In genomic region chr13:27406178-27406939, GRCh38 we compare ENCODE assay signal across 8 cellular contexts. TPM values are rescaled to one million over a fixed set of nuclear protein-coding genes. Genes with fewer than 3 reads are reported as not detected.
DNase-seq lines count a peak whose midpoint lies in the region; ATAC-seq and TF ChIP-seq lines count a peak whose summit lies in the region.

No MANE protein-coding gene starts in this region.

- H3K27ac ChIP-seq in 22Rv1 (no peak overlapping the region), VCaP (no peak overlapping the region), fibroblast of lung (ENCODE audit: insufficient read depth, low read length) (no peak overlapping the region)

- no peaks in the 10 kb centered on the region for H4K20me1 ChIP-seq in fibroblast of lung (ENCODE audit: control insufficient read depth, extremely low read depth, insufficient read depth, low read length)

- H3K4me2 ChIP-seq in fibroblast of lung (ENCODE audit: extremely low read depth, insufficient read depth, low read length): no peak overlapping the region

- no peak overlapping the region for H3K4me3 ChIP-seq in fibroblast of lung (replicated peaks in 1 of 4; ENCODE audit: control extremely low read depth in 1 of 4, insufficient read depth in 1 of 4, low read depth in 3 of 4, low read length in 4 of 4)

- peaks cover 13% of the 10 kb centered on the region for H3K27me3 ChIP-seq in fibroblast of lung (ENCODE audit: control insufficient read depth, insufficient read depth, low read length)

- no peaks in the 10 kb centered on the region for H3K79me2 ChIP-seq in fibroblast of lung (ENCODE audit: control insufficient read depth, insufficient read depth, low read length)

- no peaks in the 10 kb centered on the region for H3K9me3 ChIP-seq in fibroblast of lung (ENCODE audit: control insufficient read depth, insufficient read depth, low read depth, low read length)

- H3K36me3 ChIP-seq in fibroblast of lung (ENCODE audit: control insufficient read depth, insufficient read depth, low read length): no peaks in the 10 kb centered on the region

- ATAC-seq in GM18909 (IDR thresholded peaks at IDR 0.05; ENCODE audit: poor library complexity, unreplicated experiment) (no peak), GM18873 (IDR thresholded peaks at IDR 0.05; ENCODE audit: low FRiP score, unreplicated experiment) (no peak)

- H3K9ac ChIP-seq in fibroblast of lung (ENCODE audit: insufficient read depth, low read length): no peak overlapping the region

- DNase-seq in DMS53 (lab: John Stamatoyannopoulos, UW): peak; percentile 82
- DNase-seq in NAMALWA (ENCODE audit: low spot score): peak; percentile 73
- peak; percentile 43 to 58 for DNase-seq in fibroblast of lung (ENCODE audit: low read depth in 2 of 2)
- DNase-seq in renal cortical epithelial cell (ENCODE audit: low read depth): peak; percentile 59

- H2AFZ ChIP-seq in fibroblast of lung (ENCODE audit: low read length): no peak overlapping the region

- TF ChIP-seq CTCF in 22Rv1 (IDR thresholded peaks at IDR 0.05) (peak; percentile 75), VCaP (conservative IDR thresholded peaks at IDR 0.05) (peak; percentile 79), fibroblast of lung (conservative IDR thresholded peaks at IDR 0.05 in 1 of 2, IDR thresholded peaks at IDR 0.05 in 1 of 2; ENCODE audit: low read depth in 1 of 2, low read length in 2 of 2) (peak; percentile 50 to 57)

- H3K4me1 ChIP-seq in fibroblast of lung (ENCODE audit: control insufficient read depth, extremely low read depth, insufficient read depth, low read length): no peaks in the 10 kb centered on the region

RNA-seq across cellular contexts. Expression of gene GTF3A, which starts 18.1 kb away (rescaled TPM):
- 93.0 and 98.6 TPM in 2 replicates for total RNA-seq in fibroblast of lung
- 126 and 167 TPM in 2 replicates for polyA plus RNA-seq in fibroblast of lung
- 75.8 and 120 TPM in 2 replicates for polyA plus RNA-seq in fibroblast of lung (2012)
- 34.5 and 47.8 TPM in 2 replicates for polyA minus RNA-seq in fibroblast of lung (ENCODE audit: low replicate concordance)
- 88.7 and 123 TPM in 2 replicates for total RNA-seq in renal cortical epithelial cell

RNA-seq across cellular contexts. Expression of gene MTIF3, which starts 44.0 kb away (rescaled TPM):
- total RNA-seq in fibroblast of lung (82.2 and 92.3 TPM in 2 replicates), renal cortical epithelial cell (48.3 and 62.1 TPM in 2 replicates)
- 83.3 and 90.0 TPM in 2 replicates for polyA plus RNA-seq in fibroblast of lung
- polyA plus RNA-seq in fibroblast of lung (2012): 40.2 and 47.1 TPM in 2 replicates
- polyA minus RNA-seq in fibroblast of lung (ENCODE audit: low replicate concordance): 6.2 TPM in 1 of 2 replicates, not detected in the other
